32 cellular contexts compared by ENCODE assay signal in genomic region chr19:3201072-3201700, GRCh38. TPM values are rescaled to one million over a fixed set of nuclear protein-coding genes. Genes with fewer than 3 reads are reported as not detected.
"Had no signal": no experiment of that assay in that cellular context is flagged by ENCODE, and none has a peak within 500 bp of the region (broad histone marks: within the 10 kb centered on the region; RNA-seq: fewer than 3 reads in every experiment).

No MANE protein-coding gene starts in this region.

- DNase-seq: hippocampal formation; kidney glomerular epithelial cell; left colon; lower lobe of right lung; mammary epithelial cell; mesenchymal stem cell; naive B cell; occipital lobe; stimulated activated CD4-positive, alpha-beta T cell treated with anti-CD3 and anti-CD28 coated beads, Interleukin-1b, Interleukin-23, amount 100 ng/mL, for 48 hours; stimulated activated CD4-positive, alpha-beta T cell treated with anti-CD3 and anti-CD28 coated beads, Interleukin-2, amount 100 ng/mL, for 48 hours; stimulated activated CD4-positive, alpha-beta T cell treated with anti-CD3 and anti-CD28 coated beads, Interleukin-4, amount 100 ng/mL, for 4 hours; stimulated activated CD8-positive, alpha-beta memory T cell treated with anti-CD3 and anti-CD28 coated beads, Interleukin-4, amount 100 ng/mL, for 48 hours; stimulated activated naive CD4-positive, alpha-beta T cell treated with Interleukin-2 at 50 U/mL for 16 hours; stimulated activated naive CD8-positive, alpha-beta T cell treated with anti-CD3 and anti-CD28 coated beads, Interleukin-15, amount 100 ng/mL, for 72 hours; substantia nigra had no signal

- H3K9ac ChIP-seq: parathyroid adenoma had no signal

- FAIRE-seq: keratinocyte had no signal

- H3K4me1 Mint-ChIP-seq: naive B cell; stimulated activated memory B cell treated with anti-CD40 and anti-IgM and Interleukin-4, amounts not matched to agents 10 μg/mL and 1 μg/mL and 100 μg/mL, for 72 hours; stimulated activated naive CD8-positive, alpha-beta T cell treated with anti-CD3 and anti-CD28 coated beads, Interleukin-15, amount 100 ng/mL, for 72 hours had no signal

- H3K9me3 Mint-ChIP-seq: naive B cell; natural killer cell treated with Interleukin-12 subunit alpha and Interleukin-12 subunit beta and Interleukin-15 and Interleukin-18, amount 100 ng/mL, for 72 hours; stimulated activated memory B cell treated with anti-CD40 and anti-IgM and Interleukin-4, amounts not matched to agents 10 μg/mL and 1 μg/mL and 100 μg/mL, for 72 hours; stimulated activated naive CD8-positive, alpha-beta T cell treated with anti-CD3 and anti-CD28 coated beads, Interleukin-15, amount 100 ng/mL, for 72 hours had no signal

- H3K27ac Mint-ChIP-seq: natural killer cell treated with Interleukin-12 subunit alpha and Interleukin-12 subunit beta and Interleukin-15 and Interleukin-18, amount 100 ng/mL, for 72 hours; stimulated activated memory B cell treated with anti-CD40 and anti-IgM and Interleukin-4, amounts not matched to agents 10 μg/mL and 1 μg/mL and 100 μg/mL, for 72 hours had no signal

- H3K4me2 ChIP-seq: smooth muscle cell had no signal

- H3K4me1 ChIP-seq: left lung, lower lobe of right lung, parathyroid adenoma, right atrium auricular region, right lobe of liver, tibial nerve, vagina had no signal

- ATAC-seq: left colon; left lung; lower lobe of right lung; natural killer cell treated with Interleukin-12 subunit alpha and Interleukin-12 subunit beta and Interleukin-15 and Interleukin-18, amount 100 ng/mL, for 72 hours; right lobe of liver; stimulated activated memory B cell treated with anti-CD40 and anti-IgM and Interleukin-4, amounts not matched to agents 10 μg/mL and 1 μg/mL and 100 μg/mL, for 72 hours; stimulated activated naive CD8-positive, alpha-beta T cell treated with anti-CD3 and anti-CD28 coated beads, Interleukin-15, amount 100 ng/mL, for 72 hours had no signal

- H3K9me3 ChIP-seq: left lung, lower lobe of right lung, neutrophil, right atrium auricular region, right lobe of liver, tibial nerve, vagina had no signal

- H3K4me3 Mint-ChIP-seq: naive B cell; natural killer cell treated with Interleukin-12 subunit alpha and Interleukin-12 subunit beta and Interleukin-15 and Interleukin-18, amount 100 ng/mL, for 72 hours; stimulated activated memory B cell treated with anti-CD40 and anti-IgM and Interleukin-4, amounts not matched to agents 10 μg/mL and 1 μg/mL and 100 μg/mL, for 72 hours; stimulated activated naive CD8-positive, alpha-beta T cell treated with anti-CD3 and anti-CD28 coated beads, Interleukin-15, amount 100 ng/mL, for 72 hours had no signal

- H3K4me3 ChIP-seq: left lung, lower lobe of right lung, right atrium auricular region, right lobe of liver, smooth muscle cell, tibial nerve, vagina had no signal

- H3K27ac ChIP-seq: left lung, lower lobe of right lung, neutrophil, parathyroid adenoma, right atrium auricular region, right lobe of liver, tibial nerve, vagina had no signal

- H3K79me2 ChIP-seq: parathyroid adenoma had no signal

- H3K27me3 Mint-ChIP-seq: naive B cell; natural killer cell treated with Interleukin-12 subunit alpha and Interleukin-12 subunit beta and Interleukin-15 and Interleukin-18, amount 100 ng/mL, for 72 hours; stimulated activated memory B cell treated with anti-CD40 and anti-IgM and Interleukin-4, amounts not matched to agents 10 μg/mL and 1 μg/mL and 100 μg/mL, for 72 hours; stimulated activated naive CD8-positive, alpha-beta T cell treated with anti-CD3 and anti-CD28 coated beads, Interleukin-15, amount 100 ng/mL, for 72 hours had no signal

- H3K27me3 ChIP-seq: left lung, neutrophil, right atrium auricular region, right lobe of liver, tibial nerve, vagina had no signal

- H2AFZ ChIP-seq: parathyroid adenoma had no signal

- H3K36me3 Mint-ChIP-seq: naive B cell; natural killer cell treated with Interleukin-12 subunit alpha and Interleukin-12 subunit beta and Interleukin-15 and Interleukin-18, amount 100 ng/mL, for 72 hours had no signal

RNA-seq across cellular contexts. Expression of gene S1PR4, which starts 22.6 kb away (rescaled TPM):
- total RNA-seq: osteocyte, smooth muscle cell, temporal lobe, vagina had no signal
- polyA plus RNA-seq: neural cell, smooth muscle cell had no signal

RNA-seq across cellular contexts. Expression of gene CELF5, which starts 23.3 kb away (rescaled TPM):
- total RNA-seq: lower lobe of right lung, posterior vena cava, pulmonary artery endothelial cell, skeletal muscle tissue, smooth muscle cell, tibial nerve, vagina had no signal
